Comparison of ENCODE assay signal across 16 cellular contexts in genomic region chr1:81780705-81781454, GRCh38. TPM values are rescaled to one million over a fixed set of nuclear protein-coding genes. Genes with fewer than 3 reads are reported as not detected.
DNase-seq lines count a peak whose midpoint lies in the region; FAIRE-seq and TF ChIP-seq lines count a peak whose summit lies in the region.
"Had no signal": no experiment of that assay in that cellular context is flagged by ENCODE, and none has a peak within 500 bp of the region (broad histone marks: within the 10 kb centered on the region; RNA-seq: fewer than 3 reads in every experiment).

No MANE protein-coding gene starts in this region.

- no peak overlapping the region for H3K4me3 ChIP-seq in H1 (ENCODE audit: extremely low read depth in 1 of 4, insufficient read depth in 2 of 4, low read depth in 3 of 4, low read length in 4 of 4)
- H3K4me3 ChIP-seq: BLaER1 treated with 17β-estradiol and CSF1 and Interleukin-3, amounts not matched to agents 10 nM and 100 nM; GM23248; HAP-1 had no signal

- no peak for FAIRE-seq in H1 (lab: Jason Lieb, UNC)

- no peak overlapping the region for H3K56ac ChIP-seq in H1 (replicated peaks; ENCODE audit: insufficient read length, low read depth, low read length)

- no peak overlapping the region for H4K91ac ChIP-seq in H1 (replicated peaks; ENCODE audit: insufficient read length, low read length)

- no peak overlapping the region for H2BK20ac ChIP-seq in H1 (ENCODE audit: low read length)

- no peaks in the 10 kb centered on the region for H3K79me1 ChIP-seq in H1 (ENCODE audit: low read depth, low read length)

- H2AFZ ChIP-seq in H1 (ENCODE audit: low read length): no peak overlapping the region
- H2AFZ ChIP-seq: GM23248 had no signal

- H2BK5ac ChIP-seq in H1 (ENCODE audit: low read depth, low read length): no peak overlapping the region

- no peak overlapping the region for H3K14ac ChIP-seq in H1 (ENCODE audit: insufficient read length)

- 81% methylated on average over 1 of the region's 1 CpG; no CpG with 5 or more reads in 1 of the 2 experiments for WGBS in H1 (ENCODE audit: extremely low coverage in 1 of 2, insufficient coverage in 1 of 2, insufficient read length in 1 of 2, insufficient replicate concordance in 2 of 2, low coverage in 1 of 2, low lambda C conversion rate in 2 of 2, missing lambda C conversion rate in 1 of 2), 2 experiments

- TF ChIP-seq POLR2A in H1 (IDR thresholded peaks at IDR 0.05; ENCODE audit: control extremely low read depth in 1 of 2, low read depth in 2 of 2, low read length in 2 of 2): no peak

- H3K4ac ChIP-seq in H1 (replicated peaks; ENCODE audit: insufficient read length, low read depth, low read length): no peak overlapping the region

- H3K27me3 ChIP-seq in H1 (replicated peaks in 1 of 4; ENCODE audit: control insufficient read depth in 3 of 4, extremely low read depth in 1 of 4, insufficient read depth in 3 of 4, low read length in 3 of 4): no peaks in the 10 kb centered on the region
- H3K27me3 ChIP-seq: BLaER1 treated with 17β-estradiol and CSF1 and Interleukin-3, amounts not matched to agents 10 nM and 100 nM had no signal

- H3K23me2 ChIP-seq in H1 (ENCODE audit: low read depth, low read length): no peaks in the 10 kb centered on the region

- TF ChIP-seq CTCF in LNCAP (IDR thresholded peaks at IDR 0.05) (0 out of 2 replicates have a peak, but pooled peaks have one; percentile 14), H1 (IDR thresholded peaks at IDR 0.05; ENCODE audit: control extremely low read depth in 1 of 3, insufficient read depth in 1 of 3, low read depth in 1 of 3, low read length in 3 of 3) (no peak)

- CTCF ChIA-PET in H1 (lab: Charles Lee; ENCODE audit: partially characterized antibody): interaction anchor here (0.5 to 3.2 kb wide), 25 partner anchors 8 to 958 kb away, joined by 3 to 11 read pairs (median 5); partner anchors contain the start of gene ADGRL2

- H2AK5ac ChIP-seq in H1 (ENCODE audit: low read depth, low read length): no peak overlapping the region

- H3K18ac ChIP-seq in H1 (ENCODE audit: extremely low read depth, low read length): no peak overlapping the region

- no peak overlapping the region for H2BK12ac ChIP-seq in H1 (ENCODE audit: low read depth, low read length)

- no peak for TF ChIP-seq EP300 in H1 (IDR thresholded peaks at IDR 0.05; ENCODE audit: borderline replicate concordance in 1 of 2, low read depth in 2 of 2, low read length in 2 of 2)

- H2BK120ac ChIP-seq in H1 (replicated peaks; ENCODE audit: low read depth, low read length): no peak overlapping the region

- DNase-seq in NCI-H345 (lab: John Stamatoyannopoulos, UW): peak; percentile 7
- no peak for DNase-seq in NCI-H345 treated with DMSO at 0.1 percent for 48 hours (lab: John Stamatoyannopoulos, UW; ENCODE audit: unreplicated experiment)
- peak; percentile 61 for DNase-seq in DMS53 treated with DMSO at 0.1 percent for 48 hours (lab: John Stamatoyannopoulos, UW; ENCODE audit: unreplicated experiment)
- no peak for DNase-seq in H1 (ENCODE audit: low read depth in 1 of 2, low spot score in 2 of 2)
- DNase-seq in NCI-H774 (lab: John Stamatoyannopoulos, UW): no peak
- DNase-seq in NCI-H187 (lab: John Stamatoyannopoulos, UW): no peak
- DNase-seq: ACHN; Calu3; CD4-positive, CD25-positive, alpha-beta regulatory T cell; DMS 273 treated with DMSO at 0.1 percent for 48 hours; GM23248 had no signal

- POLR2A ChIA-PET in H1 (lab: Charles Lee; ENCODE audit: partially characterized antibody): interaction anchor here (0.6 to 1.4 kb wide), 4 partner anchors 19 to 134 kb away, joined by 3 to 4 read pairs (median 3); partner anchors contain the start of gene ADGRL2

- H4K20me1 ChIP-seq in H1 (replicated peaks in 1 of 2; ENCODE audit: control insufficient read depth in 1 of 2, insufficient read depth in 2 of 2, low read length in 2 of 2): no peaks in the 10 kb centered on the region
- H4K20me1 ChIP-seq: BLaER1 treated with 17β-estradiol and CSF1 and Interleukin-3, amounts not matched to agents 10 nM and 100 nM had no signal

- H3K79me2 ChIP-seq in H1 (ENCODE audit: control insufficient read depth in 1 of 2, insufficient read depth in 2 of 2, low read length in 2 of 2): no peaks in the 10 kb centered on the region

- H3K4me1 ChIP-seq in H1 (replicated peaks in 1 of 4; ENCODE audit: control insufficient read depth in 3 of 4, insufficient read depth in 4 of 4, low read length in 3 of 4): peaks cover 0 to 12% (median 0%) of the 10 kb centered on the region in 4 experiments; a peak in 2 of 7 replicates
- H3K4me1 ChIP-seq: BLaER1 treated with 17β-estradiol and CSF1 and Interleukin-3, amounts not matched to agents 10 nM and 100 nM had no signal

- no peak overlapping the region for H3K27ac ChIP-seq in H1 (ENCODE audit: low read depth, low read length)
- H3K27ac ChIP-seq: BLaER1 treated with 17β-estradiol and CSF1 and Interleukin-3, amounts not matched to agents 10 nM and 100 nM; GM23248 had no signal

- no peaks in the 10 kb centered on the region for H3K9me3 ChIP-seq in H1 (ENCODE audit: insufficient read depth in 2 of 2, low read depth in 1 of 2, low read length in 1 of 2)
- H3K9me3 ChIP-seq: BLaER1 treated with 17β-estradiol and CSF1 and Interleukin-3, amounts not matched to agents 10 nM and 100 nM; HAP-1 had no signal

- H3K4me2 ChIP-seq in H1 (ENCODE audit: insufficient read depth in 1 of 2, low read depth in 2 of 2, low read length in 2 of 2): no peak overlapping the region
- H3K4me2 ChIP-seq: BLaER1 treated with 17β-estradiol and CSF1 and Interleukin-3, amounts not matched to agents 10 nM and 100 nM had no signal

- H4K5ac ChIP-seq in H1 (ENCODE audit: insufficient read length, low read depth, low read length): no peak overlapping the region

- TF ChIP-seq RAD21 in H1 (IDR thresholded peaks at IDR 0.05 in 1 of 2, conservative IDR thresholded peaks at IDR 0.05 in 1 of 2; ENCODE audit: low read depth in 2 of 2, low read length in 2 of 2): 0 out of 4 replicates have a peak, but pooled peaks of 1 of the 2 experiments have one; percentile 3

- no peak overlapping the region for H3K23ac ChIP-seq in H1 (ENCODE audit: insufficient read length)

- H3K36me3 ChIP-seq in H1 (ENCODE audit: control insufficient read depth in 2 of 4, insufficient read depth in 4 of 4, low read length in 3 of 4): no peaks in the 10 kb centered on the region
- H3K36me3 ChIP-seq: BLaER1 treated with 17β-estradiol and CSF1 and Interleukin-3, amounts not matched to agents 10 nM and 100 nM; HAP-1 had no signal

- H3K9ac ChIP-seq in H1 (replicated peaks in 1 of 4; ENCODE audit: extremely low read depth in 1 of 4, low read depth in 3 of 4, low read length in 3 of 4): no peak overlapping the region
- H3K9ac ChIP-seq: BLaER1 treated with 17β-estradiol and CSF1 and Interleukin-3, amounts not matched to agents 10 nM and 100 nM; GM23248 had no signal

- no peak overlapping the region for H4K8ac ChIP-seq in H1 (ENCODE audit: extremely low read depth, insufficient read depth, low read length)

- H2BK15ac ChIP-seq in H1 (ENCODE audit: low read length): no peak overlapping the region

TF ChIP-seq in H1, 55 proteins besides CTCF, POLR2A, EP300 and RAD21 (continues in another document):
- TF ChIP-seq SUZ12 (IDR thresholded peaks at IDR 0.05; ENCODE audit: low read length) (no peak), KDM4A (IDR thresholded peaks at IDR 0.05; ENCODE audit: low read depth, low read length, severe bottlenecking) (no peak), POU5F1 (IDR thresholded peaks at IDR 0.05; ENCODE audit: low read depth, low read length) (peak; percentile 78)

RNA-seq across cellular contexts. Expression of gene ADGRL2, which starts 19.9 kb away (rescaled TPM):
- total RNA-seq in H1 (2021; fragmentation: NEBNext Ultra II Directional; extraction: Animal tissue kit (Norgen Biotek cat#: 25700)): 121 and 124 TPM in 2 replicates
- polyA plus RNA-seq in H1 (2011; rRNA removed): 109 and 113 TPM in 2 replicates
- 76.3 TPM for polyA plus RNA-seq in H1 (2011; cell fraction: cytosol; rRNA removed)
- 343 TPM for polyA plus RNA-seq in H1 (2011; cell fraction: nucleus; rRNA removed)
- 78.5 to 110 TPM (median 93.4 TPM) in 4 replicates for polyA plus RNA-seq in H1 (2012, experiment 1 of 2)
- polyA plus RNA-seq in H1 (2012, experiment 2 of 2): 5.7 TPM
- polyA plus RNA-seq in H1 (2013, experiment 1 of 2): 136 TPM
- 133 TPM for polyA plus RNA-seq in H1 (2013, experiment 2 of 2)
- 472 and 787 TPM in 2 replicates for polyA minus RNA-seq in H1 (2011; rRNA and poly(A)+ RNA removed)
- polyA minus RNA-seq in H1 (2011; cell fraction: cytosol; rRNA and poly(A)+ RNA removed): 125 TPM
- polyA minus RNA-seq in H1 (2011; cell fraction: nucleus; rRNA and poly(A)+ RNA removed): 372 TPM
- total RNA-seq: CD4-positive, CD25-positive, alpha-beta regulatory T cell; HT-29 had no signal
- polyA plus RNA-seq: CD4-positive, CD25-positive, alpha-beta regulatory T cell; IgD-negative memory B cell had no signal

Comparison
In these comparisons a context has a peak if more than half of its experiments do, and no peak if none do; other contexts are left out.
1. DNase-seq: peak in NCI-H345 (single experiment) and DMS53 treated with DMSO at 0.1 percent for 48 hours (single experiment); none in NCI-H345 treated with DMSO at 0.1 percent for 48 hours (single experiment), H1 (0 of 2), NCI-H774 (single experiment) and NCI-H187 (0 of 2).